8 cellular contexts compared by ENCODE assay signal in genomic region chr9:78031271-78031825, GRCh38. TPM values are rescaled to one million over a fixed set of nuclear protein-coding genes. Genes with fewer than 3 reads are reported as not detected.
DNase-seq lines count a peak whose midpoint lies in the region; ATAC-seq, FAIRE-seq and TF ChIP-seq lines count a peak whose summit lies in the region.

GNAQ (minus strand) TSS chr9:78031811; CDS start chr9:78031235, 576 bp downstream.

- peaks cover 2% of the 10 kb centered on the region for H3K36me3 Mint-ChIP-seq in astrocyte (ENCODE audit: low read depth, unreplicated experiment)

- H3K27ac ChIP-seq in MM.1S (ENCODE audit: low read length): no peak within 1 kb of the TSS
- peak within 1 kb of the TSS; percentile 81 for H3K27ac ChIP-seq in astrocyte (ENCODE audit: low read depth, low read length)
- H3K27ac ChIP-seq in rectal smooth muscle tissue (ENCODE audit: low read depth, low read length): peak within 1 kb of the TSS; percentile 88

- H3K27me3 ChIP-seq in MM.1S (replicated peaks; ENCODE audit: insufficient read depth, low read length) (no peaks in the 10 kb centered on the region), astrocyte (ENCODE audit: insufficient read depth, low read length) (no peaks in the 10 kb centered on the region), rectal smooth muscle tissue (ENCODE audit: control insufficient read depth, insufficient read depth, low read length) (no peaks in the 10 kb centered on the region)

- no peaks in the 10 kb centered on the region for H3K9me2 ChIP-seq in MM.1S (replicated peaks; ENCODE audit: insufficient read depth, low read length)

- H2AFZ ChIP-seq in MM.1S (ENCODE audit: low read length) (peak within 1 kb of the TSS; percentile 72), astrocyte (ENCODE audit: low read depth, low read length) (peak within 1 kb of the TSS; percentile 75)

- H3K9me3 Mint-ChIP-seq in astrocyte (ENCODE audit: unreplicated experiment): no peaks in the 10 kb centered on the region

- H4K20me1 ChIP-seq in MM.1S (ENCODE audit: insufficient read depth, low read length): no peaks in the 10 kb centered on the region
- peaks cover 34% of the 10 kb centered on the region for H4K20me1 ChIP-seq in astrocyte (ENCODE audit: insufficient read depth, low read length)

- peak within 1 kb of the TSS; percentile 100 for H3K4me3 Mint-ChIP-seq in astrocyte (ENCODE audit: unreplicated experiment)

- H3K9me3 ChIP-seq in MM.1S (replicated peaks; ENCODE audit: insufficient read depth, low read length) (no peaks in the 10 kb centered on the region), astrocyte (ENCODE audit: insufficient read depth, low read depth, low read length) (no peaks in the 10 kb centered on the region)

- FAIRE-seq in astrocyte (lab: Jason Lieb, UNC): no peak

- peak within 1 kb of the TSS; percentile 80 for H3K4me2 ChIP-seq in MM.1S (ENCODE audit: low read depth, low read length)
- peak within 1 kb of the TSS; percentile 95 for H3K4me2 ChIP-seq in astrocyte (ENCODE audit: low read length)

- DNase-seq in Daoy (ENCODE audit: low read depth) (peak; percentile 56), MM.1S (no peak), astrocyte (ENCODE audit: low read depth) (no peak), hepatic stellate cell (ENCODE audit: low spot score) (peak; percentile 34), SKM-1 (lab: John Stamatoyannopoulos, UW; ENCODE audit: unreplicated experiment) (no peak)

- H3K79me2 ChIP-seq in MM.1S (ENCODE audit: low read length) (peaks cover 8% of the 10 kb centered on the region), astrocyte (ENCODE audit: insufficient read depth, low read length) (peaks cover 47% of the 10 kb centered on the region)

- ATAC-seq in HG03521 (IDR thresholded peaks at IDR 0.05; ENCODE audit: unreplicated experiment): no peak
- no peak for ATAC-seq in HG02623 (IDR thresholded peaks at IDR 0.05; ENCODE audit: unreplicated experiment)

- H3K27ac Mint-ChIP-seq in astrocyte (ENCODE audit: unreplicated experiment): peak within 1 kb of the TSS; percentile 99

- peaks cover 35% of the 10 kb centered on the region for H3K4me1 Mint-ChIP-seq in astrocyte (ENCODE audit: low read depth, unreplicated experiment)

- H3K27me3 Mint-ChIP-seq in astrocyte (ENCODE audit: low read depth, unreplicated experiment): no peaks in the 10 kb centered on the region

- no peak for TF ChIP-seq CTCF in MM.1S (IDR thresholded peaks at IDR 0.05; ENCODE audit: low read length)
- TF ChIP-seq CTCF in astrocyte (IDR thresholded peaks at IDR 0.05; ENCODE audit: insufficient read depth, low read depth, low read length): no peak

- peaks cover 5% of the 10 kb centered on the region; the same call in 1 of the 2 replicates for H3K4me1 ChIP-seq in MM.1S (ENCODE audit: low read length)
- peaks cover 21% of the 10 kb centered on the region for H3K4me1 ChIP-seq in astrocyte (ENCODE audit: insufficient read depth, low read length)
- peaks cover 23% of the 10 kb centered on the region for H3K4me1 ChIP-seq in rectal smooth muscle tissue (ENCODE audit: control insufficient read depth, insufficient read depth, low read length)

- H3K4me3 ChIP-seq in MM.1S (ENCODE audit: low read length) (peak within 1 kb of the TSS; percentile 70), astrocyte (ENCODE audit: insufficient read depth, low read depth, low read length) (peak within 1 kb of the TSS; percentile 76), rectal smooth muscle tissue (ENCODE audit: low read length) (peak within 1 kb of the TSS; percentile 80)

- H3K9ac ChIP-seq in MM.1S (ENCODE audit: low read length): peak within 1 kb of the TSS; percentile 32; the same call in 1 of the 2 replicates
- peak within 1 kb of the TSS; percentile 95 for H3K9ac ChIP-seq in astrocyte (ENCODE audit: low read length)
- peak within 1 kb of the TSS; percentile 47 for H3K9ac ChIP-seq in rectal smooth muscle tissue (ENCODE audit: low read length)

- peaks cover 8% of the 10 kb centered on the region; the same call in 1 of the 2 replicates for H3F3A ChIP-seq in MM.1S (ENCODE audit: insufficient read depth, low read length)

- no peaks in the 10 kb centered on the region for H3K36me3 ChIP-seq in MM.1S (replicated peaks; ENCODE audit: insufficient read depth, low read length)
- H3K36me3 ChIP-seq in astrocyte (ENCODE audit: insufficient read depth, low read length): no peaks in the 10 kb centered on the region
- H3K36me3 ChIP-seq in rectal smooth muscle tissue (ENCODE audit: control insufficient read depth, insufficient read depth, low read length): no peaks in the 10 kb centered on the region

RNA-seq across cellular contexts. Expression of gene GNAQ, which starts in this region (rescaled TPM):
- total RNA-seq in Daoy (2014; rRNA removed; shearing (Covaris generic)): 21.7 and 22.2 TPM in 2 replicates
- total RNA-seq in astrocyte: 65.7 and 74.9 TPM in 2 replicates

Comparison
In these comparisons a context has a peak if more than half of its experiments do, and no peak if none do; other contexts are left out.
1. DNase-seq: peak in Daoy (single experiment) and hepatic stellate cell (single experiment); none in MM.1S (single experiment), astrocyte (single experiment) and SKM-1 (single experiment).
2. H3K9ac ChIP-seq: peak in every context shown above with its lines; median percentile 95 in astrocyte; 47 in rectal smooth muscle tissue; 32 in MM.1S.
3. Peak in every context shown above with its lines, with median percentiles within 50 percentile points of each other: H3K4me3 ChIP-seq.